8 cellular contexts compared by ENCODE assay signal in genomic region chr1:184036517-184036949, GRCh38. TPM values are rescaled to one million over a fixed set of nuclear protein-coding genes. Genes with fewer than 3 reads are reported as not detected.
DNase-seq lines count a peak whose midpoint lies in the region; ATAC-seq and TF ChIP-seq lines count a peak whose summit lies in the region.

No MANE protein-coding gene starts in this region.

- no peak for TF ChIP-seq POLR2A in GM18505 (IDR thresholded peaks at IDR 0.05; ENCODE audit: borderline replicate concordance, extremely low read depth, insufficient read depth, insufficient read length)

- no peaks in the 10 kb centered on the region for H3K36me3 ChIP-seq in BLaER1
- H3K36me3 ChIP-seq in left ventricle myocardium inferior = no peaks in the 10 kb centered on the region

- H3K27me3 ChIP-seq in BLaER1 = peaks cover 58% of the 10 kb centered on the region
- H3K27me3 ChIP-seq in left ventricle myocardium inferior (ENCODE audit: low read depth) = peaks cover 40% of the 10 kb centered on the region

- H3K4me1 ChIP-seq in BLaER1 (peaks cover 17% of the 10 kb centered on the region), left ventricle myocardium inferior (peaks cover 25% of the 10 kb centered on the region)

- intact Hi-C loops in left ventricle myocardium inferior (cut with micrococcal nuclease) (no loop called here), posterior vena cava (cut with DNase I) (no loop called here)

- ATAC-seq in GM19452 (IDR thresholded peaks at IDR 0.05; ENCODE audit: unreplicated experiment) (peak; percentile 23), GM21526 (IDR thresholded peaks at IDR 0.05; ENCODE audit: low FRiP score, unreplicated experiment) (no peak), GM18505 (IDR thresholded peaks at IDR 0.05; ENCODE audit: unreplicated experiment) (no peak)
- peak; percentile 22 to 28 for ATAC-seq in activated naive CD4-positive, alpha-beta T cell treated with anti-CD3 and anti-CD28 coated beads, Interleukin-2, amount 50 U/mL, for 72 hours

- H3K9me3 ChIP-seq in BLaER1 (no peaks in the 10 kb centered on the region), left ventricle myocardium inferior (replicated peaks) (no peaks in the 10 kb centered on the region)

- no peaks in the 10 kb centered on the region for H3K9me3 Mint-ChIP-seq in activated naive CD4-positive, alpha-beta T cell treated with anti-CD3 and anti-CD28 coated beads, Interleukin-2, amount 50 U/mL, for 72 hours

- H3K4me3 ChIP-seq in BLaER1 (peak overlapping the region; percentile 70), left ventricle myocardium inferior (peak overlapping the region; percentile 72)

- DNase-seq in NCI-H146 (lab: John Stamatoyannopoulos, UW) = peak; percentile 31
- peak in 1 of 2 donors; percentile 11 for DNase-seq in activated naive CD4-positive, alpha-beta T cell treated with anti-CD3 and anti-CD28 coated beads, Interleukin-2, amount 50 U/mL, for 72 hours (ENCODE audit: low spot score in 2 of 2)
- DNase-seq in left ventricle myocardium inferior = peak; percentile 57
- peak; percentile 78 for DNase-seq in posterior vena cava (ENCODE audit: low spot score)

- no peak overlapping the region for H3K27ac Mint-ChIP-seq in activated naive CD4-positive, alpha-beta T cell treated with anti-CD3 and anti-CD28 coated beads, Interleukin-2, amount 50 U/mL, for 72 hours

- no peak overlapping the region for H3K27ac ChIP-seq in BLaER1
- H3K27ac ChIP-seq in left ventricle myocardium inferior (replicated peaks) = peak overlapping the region; percentile 82

- H4K20me1 ChIP-seq in BLaER1 = peaks cover 20% of the 10 kb centered on the region

- 0 out of 2 replicates have a peak overlapping the region, but pooled peaks have one; percentile 54 for H3K9ac ChIP-seq in BLaER1

- peak overlapping the region; percentile 99 for H3K4me2 ChIP-seq in BLaER1

- H3K36me3 Mint-ChIP-seq in activated naive CD4-positive, alpha-beta T cell treated with anti-CD3 and anti-CD28 coated beads, Interleukin-2, amount 50 U/mL, for 72 hours = peaks cover 0 to 10% of the 10 kb centered on the region in 2 donors

- no peak for TF ChIP-seq CTCF in left ventricle myocardium inferior (IDR thresholded peaks at IDR 0.05; ENCODE audit: borderline replicate concordance)

RNA-seq across cellular contexts. Expression of gene COLGALT2, which starts 1.0 kb away (rescaled TPM):
- 1 to 10 TPM in 1 of 2 donors, under 1 TPM in 1; 0.07 to 1.0 TPM for total RNA-seq in activated naive CD4-positive, alpha-beta T cell treated with anti-CD3 and anti-CD28 coated beads, Interleukin-2, amount 50 U/mL, for 72 hours
- 4.3 TPM for total RNA-seq in left ventricle myocardium inferior
- 1 to 10 TPM; 4.9 to 9.4 TPM for total RNA-seq in posterior vena cava

RNA-seq across cellular contexts. Expression of gene TSEN15, which starts 15.0 kb away (rescaled TPM):
- 10 to 100 TPM; 12.0 to 27.7 TPM for total RNA-seq in activated naive CD4-positive, alpha-beta T cell treated with anti-CD3 and anti-CD28 coated beads, Interleukin-2, amount 50 U/mL, for 72 hours
- total RNA-seq in left ventricle myocardium inferior (29.4 TPM), posterior vena cava (10 to 100 TPM; 27.7 to 32.5 TPM)

Comparison
In these comparisons a context has a peak if more than half of its experiments do, and no peak if none do; other contexts are left out.
1. ATAC-seq: peak in GM19452 (single experiment) and activated naive CD4-positive, alpha-beta T cell treated with anti-CD3 and anti-CD28 coated beads, Interleukin-2, amount 50 U/mL, for 72 hours (2 of 2); none in GM21526 (single experiment) and GM18505 (single experiment).